ENCODE assay signal across 7 cellular contexts in the genomic region with DNA sequence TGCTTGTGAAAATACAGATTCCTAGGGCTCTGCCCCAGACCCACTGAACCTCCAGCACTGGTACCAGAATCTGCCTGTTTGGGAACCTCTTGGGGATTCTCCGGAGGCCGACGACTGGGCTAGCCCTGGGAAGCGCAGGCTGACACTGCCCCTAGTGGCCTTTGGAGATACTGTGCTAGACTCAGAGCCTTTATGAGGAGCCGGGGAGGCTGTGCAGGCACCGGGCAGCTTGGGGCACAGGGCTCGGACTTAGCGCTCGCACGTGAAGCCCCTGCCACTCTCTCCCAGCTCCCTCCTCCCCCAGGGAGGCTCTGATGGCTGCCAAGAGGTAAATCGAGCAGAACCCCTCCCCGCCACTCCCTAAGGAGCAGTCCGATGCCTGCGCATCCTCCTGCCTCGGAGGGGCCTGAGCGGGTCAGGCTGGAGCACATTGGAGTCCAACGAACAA.
DNase-seq lines count a peak whose midpoint lies in the region; ATAC-seq, FAIRE-seq and TF ChIP-seq lines count a peak whose summit lies in the region.

No MANE protein-coding gene starts in this region.

- FAIRE-seq in HTR-8/SVneo (lab: Jason Lieb, UNC): no peak

- peak; percentile 54 for TF ChIP-seq CTCF in GM20000 (IDR thresholded peaks at IDR 0.05; ENCODE audit: extremely low read depth, missing control alignments)
- TF ChIP-seq CTCF in coronary artery (IDR thresholded peaks at IDR 0.05): peak; percentile 87

- H3K4me3 ChIP-seq in coronary artery: no peak overlapping the region

- in situ Hi-C loops in G401 (cut with HindIII; ENCODE audit: low sequenced_read_pairs): no loop called here

- DNase-seq in G401 (ENCODE audit: low spot score) (peak; percentile 82), GM20000 (ENCODE audit: low spot score) (peak; percentile 64), HTR-8/SVneo (ENCODE audit: insufficient read length, low spot score) (peak; percentile 59), RPMI7951 (ENCODE audit: low read depth) (peak; percentile 19), coronary artery (ENCODE audit: low spot score) (peak; percentile 77), left lobe of liver (ENCODE audit: low spot score) (peak; percentile 53), stromal cell of bone marrow (ENCODE audit: low read depth) (peak; percentile 12)

- peak; percentile 94 for ATAC-seq in left lobe of liver

- no peak overlapping the region for H3K27ac ChIP-seq in coronary artery

Comparison
In these comparisons a context has a peak if more than half of its experiments do, and no peak if none do; other contexts are left out.
1. DNase-seq: peak in every context shown above with its lines; median percentile 82 in G401; 77 in coronary artery; 64 in GM20000; 59 in HTR-8/SVneo; 53 in left lobe of liver; 19 in RPMI7951; 12 in stromal cell of bone marrow.